7 cellular contexts compared by ENCODE assay signal in the genomic region with DNA sequence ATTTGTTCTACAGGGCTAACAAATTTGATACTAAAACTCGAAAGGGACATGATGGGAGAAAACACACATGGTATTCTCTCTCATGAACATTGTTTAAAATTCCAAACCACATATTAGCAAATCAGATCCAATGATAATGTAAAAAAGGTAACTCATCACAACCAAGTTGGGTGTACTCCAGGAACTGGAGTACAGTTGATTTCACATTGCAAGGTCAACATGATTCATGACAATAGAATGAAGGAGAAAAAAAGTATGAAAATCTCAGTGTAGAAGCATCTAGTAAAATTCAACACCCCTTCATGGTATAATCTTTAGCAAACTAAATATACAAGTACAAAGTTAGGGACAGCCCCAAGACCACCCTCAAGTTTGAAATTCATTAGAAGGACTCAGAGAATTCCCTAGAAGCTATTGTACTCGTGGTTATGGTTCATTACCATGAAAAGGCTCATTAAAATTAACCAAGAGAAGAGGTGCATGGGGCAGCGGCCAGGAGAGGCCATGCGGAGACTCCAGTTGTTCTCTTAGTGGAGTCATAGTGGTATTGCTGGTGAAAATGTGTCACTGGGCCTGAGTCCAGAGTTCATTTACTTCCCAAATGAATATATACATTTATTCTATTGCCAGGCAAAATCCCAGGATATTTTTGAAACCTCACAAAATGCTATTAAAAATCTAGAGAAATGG. TPM values are rescaled to one million over a fixed set of nuclear protein-coding genes. Genes with fewer than 3 reads are reported as not detected.
A peak's percentile ranks its signal among the peaks of the same experiment; 100 is the strongest.
DNase-seq lines count a peak whose midpoint lies in the region; FAIRE-seq and TF ChIP-seq lines count a peak whose summit lies in the region.

No MANE protein-coding gene starts in this region.

- CTCF ChIA-PET in endothelial cell of umbilical vein (lab: Charles Lee) = interaction anchor here (1.0 to 1.1 kb wide), 2 partner anchors 21 to 22 kb away, joined by 3 read pairs; no protein-coding TSS in a partner anchor

- POLR2A ChIA-PET in endothelial cell of umbilical vein (lab: Charles Lee) = no interaction called here

- H3K9me1 ChIP-seq in endothelial cell of umbilical vein (replicated peaks; ENCODE audit: control insufficient read depth, extremely low read depth, insufficient read depth, low read length) = no peaks in the 10 kb centered on the region

- H3K9me3 ChIP-seq in SJCRH30 (replicated peaks) (no peaks in the 10 kb centered on the region), endothelial cell of umbilical vein (replicated peaks; ENCODE audit: control insufficient read depth, insufficient read depth, low read length) (peaks cover 2% of the 10 kb centered on the region), HAP-1 (no peaks in the 10 kb centered on the region)

- H3K36me3 ChIP-seq in GM06990 (ENCODE audit: control insufficient read depth, insufficient read depth, low read length) (no peaks in the 10 kb centered on the region; the same call in 1 of the 2 replicates), SJCRH30 (peaks cover 11% of the 10 kb centered on the region; the same call in 1 of the 2 replicates), endothelial cell of umbilical vein (ENCODE audit: control insufficient read depth in 2 of 2, extremely low read depth in 1 of 2, insufficient read depth in 2 of 2, low read length in 2 of 2) (no peaks in the 10 kb centered on the region), HAP-1 (replicated peaks) (peaks cover 17% of the 10 kb centered on the region)

- H3K4me1 ChIP-seq in SJCRH30 = peaks cover 24% of the 10 kb centered on the region
- H3K4me1 ChIP-seq in endothelial cell of umbilical vein (ENCODE audit: control insufficient read depth, extremely low read depth, insufficient read depth, low read length) = peaks cover 53% of the 10 kb centered on the region
- no peaks in the 10 kb centered on the region; the same call in 1 of the 2 replicates for H3K4me1 ChIP-seq in HAP-1

- FAIRE-seq in endothelial cell of umbilical vein (lab: Jason Lieb, UNC) = no peak

- intact Hi-C loops in endothelial cell of umbilical vein (cut with micrococcal nuclease) (no loop called here), dorsolateral prefrontal cortex (cut with DNase I) (loop anchor here in 1 of 2 donors (5.0 kb wide), 1 partner anchor 37 kb away; the partner anchor contains the start of gene CLBA1)

- in situ Hi-C loops in HAP-1 (cut with MboI; ENCODE audit: low sequenced_read_pairs) = no loop called here

- peak overlapping the region; percentile 2 for H3K9ac ChIP-seq in endothelial cell of umbilical vein (replicated peaks; ENCODE audit: extremely low read depth, insufficient read depth, low read length)

- H3K4me2 ChIP-seq in endothelial cell of umbilical vein (ENCODE audit: insufficient read depth, low read length) = no peak overlapping the region

- no TSS peak for BruUV-seq in endothelial cell of umbilical vein (replicated peaks; lab: Mats Ljungman, UMichigan)

- no peak for TF ChIP-seq CTCF in GM06990 (IDR thresholded peaks at IDR 0.05; ENCODE audit: insufficient read depth, low read length, poor library complexity, severe bottlenecking)
- TF ChIP-seq CTCF in endothelial cell of umbilical vein (IDR thresholded peaks at IDR 0.05; ENCODE audit: extremely low read depth in 1 of 2, insufficient read depth in 1 of 2, low read depth in 1 of 2, low read length in 2 of 2) = no peak
- no peak for TF ChIP-seq CTCF in dorsolateral prefrontal cortex (IDR thresholded peaks at IDR 0.05 in 54 of 56, conservative IDR thresholded peaks at IDR 0.05 in 2 of 56; ENCODE audit: low read depth in 1 of 56, partially characterized antibody in 56 of 56)

- TF ChIP-seq POLR2A in endothelial cell of umbilical vein (IDR thresholded peaks at IDR 0.05; ENCODE audit: low read depth, low read length) = no peak

- no peak overlapping the region for H2AFZ ChIP-seq in endothelial cell of umbilical vein (ENCODE audit: low read depth, low read length)

- DNase-seq in GM06990 (ENCODE audit: extremely low read depth, insufficient read length) (no peak), SJCRH30 (peak in 1 of 2 experiments; percentile 43), endothelial cell of umbilical vein (ENCODE audit: low read depth, low spot score) (no peak), renal cortical epithelial cell (ENCODE audit: low read depth) (peak; percentile 89), GM19238 (ENCODE audit: insufficient read length, low spot score) (no peak), dorsolateral prefrontal cortex (no peak), HAP-1 (ENCODE audit: low spot score in 2 of 2) (no peak)

- H3K4me3 ChIP-seq in GM06990 (replicated peaks; ENCODE audit: low read depth, low read length) (peak overlapping the region; percentile 13; the same call in 1 of the 2 replicates), SJCRH30 (no peak overlapping the region), endothelial cell of umbilical vein (replicated peaks in 1 of 3; ENCODE audit: insufficient read depth in 1 of 3, low read depth in 1 of 3, low read length in 3 of 3) (no peak overlapping the region), dorsolateral prefrontal cortex (no peak overlapping the region), HAP-1 (no peak overlapping the region)

- H4K20me1 ChIP-seq in endothelial cell of umbilical vein (replicated peaks; ENCODE audit: control insufficient read depth, extremely low read depth, insufficient read depth, low read length) = no peaks in the 10 kb centered on the region

- dilution Hi-C loops in endothelial cell of umbilical vein (cut with MboI; ENCODE audit: extremely low pct_ligation_motif_present, low sequenced_read_pairs) = no loop called here

- H3K27me3 ChIP-seq in GM06990 (replicated peaks; ENCODE audit: control insufficient read depth, insufficient read depth, low read length) (no peaks in the 10 kb centered on the region), SJCRH30 (no peaks in the 10 kb centered on the region), endothelial cell of umbilical vein (ENCODE audit: control insufficient read depth in 2 of 2, insufficient read depth in 2 of 2, low read length in 2 of 2) (no peaks in the 10 kb centered on the region), dorsolateral prefrontal cortex (peaks cover 0 to 3% (median 0%) of the 10 kb centered on the region in 45 donors), HAP-1 (ENCODE audit: low read depth) (no peaks in the 10 kb centered on the region)

- peaks cover 20% of the 10 kb centered on the region for H3K79me2 ChIP-seq in endothelial cell of umbilical vein (ENCODE audit: control insufficient read depth, insufficient read depth, low read length)

- H3K27ac ChIP-seq in SJCRH30 (peak overlapping the region; percentile 75), endothelial cell of umbilical vein (ENCODE audit: insufficient read depth, low read depth, low read length) (peak overlapping the region; percentile 70), dorsolateral prefrontal cortex (no peak overlapping the region)

RNA-seq across cellular contexts. Expression of gene CDCA4, which starts 3.1 kb away (rescaled TPM):
- 92.3 and 98.0 TPM in 2 replicates for total RNA-seq in SJCRH30 (2014; rRNA removed; shearing (Covaris generic))
- total RNA-seq in endothelial cell of umbilical vein = 44.5 and 46.3 TPM in 2 replicates
- polyA plus RNA-seq in endothelial cell of umbilical vein = 29.9 and 35.5 TPM in 2 replicates
- 25.0 and 29.3 TPM in 2 replicates for polyA plus RNA-seq in endothelial cell of umbilical vein (2011; cell fraction: cytosol; rRNA removed)
- 16.5 and 17.0 TPM in 2 replicates for polyA plus RNA-seq in endothelial cell of umbilical vein (2011; cell fraction: nucleus; rRNA removed)
- 21.2 and 29.7 TPM in 2 replicates for polyA plus RNA-seq in endothelial cell of umbilical vein (2012)
- 17.8 and 19.9 TPM in 2 replicates for polyA minus RNA-seq in endothelial cell of umbilical vein
- polyA minus RNA-seq in endothelial cell of umbilical vein (2011; cell fraction: cytosol; rRNA and poly(A)+ RNA removed) = 25.6 TPM
- 7.7 and 8.7 TPM in 2 replicates for polyA minus RNA-seq in endothelial cell of umbilical vein (2011; cell fraction: nucleus; rRNA and poly(A)+ RNA removed)
- total RNA-seq in renal cortical epithelial cell = 8.8 and 43.6 TPM in 2 replicates
- total RNA-seq in dorsolateral prefrontal cortex = 1 to 10 TPM; 1.7 to 5.4 (median 3.1) TPM

RNA-seq across cellular contexts. Expression of gene CLBA1, which starts 38.3 kb away (rescaled TPM):
- 2.6 and 3.0 TPM in 2 replicates for total RNA-seq in SJCRH30 (2014; rRNA removed; shearing (Covaris generic))
- total RNA-seq in endothelial cell of umbilical vein (5.3 and 5.6 TPM in 2 replicates), renal cortical epithelial cell (8.7 and 17.8 TPM in 2 replicates), dorsolateral prefrontal cortex (10 to 100 TPM in 82 of 120 experiments, 1 to 10 TPM in 38; 5.2 to 21.3 (median 11.7) TPM)
- polyA plus RNA-seq in endothelial cell of umbilical vein = 4.9 and 5.2 TPM in 2 replicates
- polyA plus RNA-seq in endothelial cell of umbilical vein (2011; cell fraction: cytosol; rRNA removed) = 4.7 and 5.5 TPM in 2 replicates
- 8.2 and 8.8 TPM in 2 replicates for polyA plus RNA-seq in endothelial cell of umbilical vein (2011; cell fraction: nucleus; rRNA removed)
- polyA plus RNA-seq in endothelial cell of umbilical vein (2012) = 3.3 and 4.7 TPM in 2 replicates
- 2.5 and 3.0 TPM in 2 replicates for polyA minus RNA-seq in endothelial cell of umbilical vein
- polyA minus RNA-seq in endothelial cell of umbilical vein (2011; cell fraction: cytosol; rRNA and poly(A)+ RNA removed) = 5.3 TPM
- 2.5 and 3.0 TPM in 2 replicates for polyA minus RNA-seq in endothelial cell of umbilical vein (2011; cell fraction: nucleus; rRNA and poly(A)+ RNA removed)

RNA-seq across cellular contexts. Expression of gene GPR132, which starts 41.3 kb away (rescaled TPM):
- 0.40 and 0.63 TPM in 2 replicates for total RNA-seq in SJCRH30 (2014; rRNA removed; shearing (Covaris generic))
- total RNA-seq in endothelial cell of umbilical vein = not detected in 2 replicates
- polyA plus RNA-seq in endothelial cell of umbilical vein = not detected in 2 replicates
- 0.03 TPM in 1 of 2 replicates, not detected in the other for polyA plus RNA-seq in endothelial cell of umbilical vein (2011; cell fraction: cytosol; rRNA removed)
- polyA plus RNA-seq in endothelial cell of umbilical vein (2011; cell fraction: nucleus; rRNA removed) = not detected in 2 replicates
- polyA plus RNA-seq in endothelial cell of umbilical vein (2012) = 0.13 and 0.30 TPM in 2 replicates
- polyA minus RNA-seq in endothelial cell of umbilical vein = 0.56 TPM in 1 of 2 replicates, not detected in the other
- not detected for polyA minus RNA-seq in endothelial cell of umbilical vein (2011; cell fraction: cytosol; rRNA and poly(A)+ RNA removed)
- not detected in 2 replicates for polyA minus RNA-seq in endothelial cell of umbilical vein (2011; cell fraction: nucleus; rRNA and poly(A)+ RNA removed)
- total RNA-seq in renal cortical epithelial cell = 0.30 and 2.1 TPM in 2 replicates
- 1 to 10 TPM in 96 of 120 experiments, under 1 TPM in 24; 0.48 to 3.9 (median 1.6) TPM for total RNA-seq in dorsolateral prefrontal cortex

RNA-seq across cellular contexts. Expression of gene AHNAK2, which starts 45.8 kb away (rescaled TPM):
- 1.3 and 1.6 TPM in 2 replicates for total RNA-seq in SJCRH30 (2014; rRNA removed; shearing (Covaris generic))
- 68.7 and 81.9 TPM in 2 replicates for total RNA-seq in endothelial cell of umbilical vein
- polyA plus RNA-seq in endothelial cell of umbilical vein = 16.6 and 17.7 TPM in 2 replicates
- 20.2 and 20.8 TPM in 2 replicates for polyA plus RNA-seq in endothelial cell of umbilical vein (2011; cell fraction: cytosol; rRNA removed)
- 86.6 and 90.9 TPM in 2 replicates for polyA plus RNA-seq in endothelial cell of umbilical vein (2011; cell fraction: nucleus; rRNA removed)
- 76.1 and 85.2 TPM in 2 replicates for polyA plus RNA-seq in endothelial cell of umbilical vein (2012)
- 72.8 and 76.9 TPM in 2 replicates for polyA minus RNA-seq in endothelial cell of umbilical vein
- 25.0 TPM for polyA minus RNA-seq in endothelial cell of umbilical vein (2011; cell fraction: cytosol; rRNA and poly(A)+ RNA removed)
- polyA minus RNA-seq in endothelial cell of umbilical vein (2011; cell fraction: nucleus; rRNA and poly(A)+ RNA removed) = 87.1 and 88.1 TPM in 2 replicates
- total RNA-seq in renal cortical epithelial cell = 33.2 and 60.5 TPM in 2 replicates
- 10 to 100 TPM; 14.0 to 70.3 (median 45.2) TPM for total RNA-seq in dorsolateral prefrontal cortex

Comparison
In these comparisons a context has a peak if more than half of its experiments do, and no peak if none do; other contexts are left out.
1. H3K27ac ChIP-seq: peak in SJCRH30 (single experiment) and endothelial cell of umbilical vein (single experiment); none in dorsolateral prefrontal cortex (0 of 59).